Comparison of ENCODE assay signal across 1 cellular context in genomic region chr16:52742608-52743007, GRCh38.
TF ChIP-seq lines count a peak whose summit lies in the region.

No MANE protein-coding gene starts in this region.

TF ChIP-seq in HepG2, 621 proteins besides CTCF, POLR2A, EP300 and RAD21 (continued from another document and continues in another):
- TF ChIP-seq, protein P1, sequence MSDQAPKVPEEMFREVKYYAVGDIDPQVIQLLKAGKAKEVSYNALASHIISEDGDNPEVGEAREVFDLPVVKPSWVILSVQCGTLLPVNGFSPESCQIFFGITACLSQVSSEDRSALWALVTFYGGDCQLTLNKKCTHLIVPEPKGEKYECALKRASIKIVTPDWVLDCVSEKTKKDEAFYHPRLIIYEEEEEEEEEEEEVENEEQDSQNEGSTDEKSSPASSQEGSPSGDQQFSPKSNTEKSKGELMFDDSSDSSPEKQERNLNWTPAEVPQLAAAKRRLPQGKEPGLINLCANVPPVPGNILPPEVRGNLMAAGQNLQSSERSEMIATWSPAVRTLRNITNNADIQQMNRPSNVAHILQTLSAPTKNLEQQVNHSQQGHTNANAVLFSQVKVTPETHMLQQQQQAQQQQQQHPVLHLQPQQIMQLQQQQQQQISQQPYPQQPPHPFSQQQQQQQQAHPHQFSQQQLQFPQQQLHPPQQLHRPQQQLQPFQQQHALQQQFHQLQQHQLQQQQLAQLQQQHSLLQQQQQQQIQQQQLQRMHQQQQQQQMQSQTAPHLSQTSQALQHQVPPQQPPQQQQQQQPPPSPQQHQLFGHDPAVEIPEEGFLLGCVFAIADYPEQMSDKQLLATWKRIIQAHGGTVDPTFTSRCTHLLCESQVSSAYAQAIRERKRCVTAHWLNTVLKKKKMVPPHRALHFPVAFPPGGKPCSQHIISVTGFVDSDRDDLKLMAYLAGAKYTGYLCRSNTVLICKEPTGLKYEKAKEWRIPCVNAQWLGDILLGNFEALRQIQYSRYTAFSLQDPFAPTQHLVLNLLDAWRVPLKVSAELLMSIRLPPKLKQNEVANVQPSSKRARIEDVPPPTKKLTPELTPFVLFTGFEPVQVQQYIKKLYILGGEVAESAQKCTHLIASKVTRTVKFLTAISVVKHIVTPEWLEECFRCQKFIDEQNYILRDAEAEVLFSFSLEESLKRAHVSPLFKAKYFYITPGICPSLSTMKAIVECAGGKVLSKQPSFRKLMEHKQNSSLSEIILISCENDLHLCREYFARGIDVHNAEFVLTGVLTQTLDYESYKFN (CRISPR knock-in tag; conservative IDR thresholded peaks at IDR 0.05) = no peak
- TF ChIP-seq, protein P2, sequence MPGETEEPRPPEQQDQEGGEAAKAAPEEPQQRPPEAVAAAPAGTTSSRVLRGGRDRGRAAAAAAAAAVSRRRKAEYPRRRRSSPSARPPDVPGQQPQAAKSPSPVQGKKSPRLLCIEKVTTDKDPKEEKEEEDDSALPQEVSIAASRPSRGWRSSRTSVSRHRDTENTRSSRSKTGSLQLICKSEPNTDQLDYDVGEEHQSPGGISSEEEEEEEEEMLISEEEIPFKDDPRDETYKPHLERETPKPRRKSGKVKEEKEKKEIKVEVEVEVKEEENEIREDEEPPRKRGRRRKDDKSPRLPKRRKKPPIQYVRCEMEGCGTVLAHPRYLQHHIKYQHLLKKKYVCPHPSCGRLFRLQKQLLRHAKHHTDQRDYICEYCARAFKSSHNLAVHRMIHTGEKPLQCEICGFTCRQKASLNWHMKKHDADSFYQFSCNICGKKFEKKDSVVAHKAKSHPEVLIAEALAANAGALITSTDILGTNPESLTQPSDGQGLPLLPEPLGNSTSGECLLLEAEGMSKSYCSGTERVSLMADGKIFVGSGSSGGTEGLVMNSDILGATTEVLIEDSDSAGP (CRISPR knock-in tag; IDR thresholded peaks at IDR 0.05; ENCODE audit: borderline replicate concordance) = no peak
- TF ChIP-seq, protein P3, sequence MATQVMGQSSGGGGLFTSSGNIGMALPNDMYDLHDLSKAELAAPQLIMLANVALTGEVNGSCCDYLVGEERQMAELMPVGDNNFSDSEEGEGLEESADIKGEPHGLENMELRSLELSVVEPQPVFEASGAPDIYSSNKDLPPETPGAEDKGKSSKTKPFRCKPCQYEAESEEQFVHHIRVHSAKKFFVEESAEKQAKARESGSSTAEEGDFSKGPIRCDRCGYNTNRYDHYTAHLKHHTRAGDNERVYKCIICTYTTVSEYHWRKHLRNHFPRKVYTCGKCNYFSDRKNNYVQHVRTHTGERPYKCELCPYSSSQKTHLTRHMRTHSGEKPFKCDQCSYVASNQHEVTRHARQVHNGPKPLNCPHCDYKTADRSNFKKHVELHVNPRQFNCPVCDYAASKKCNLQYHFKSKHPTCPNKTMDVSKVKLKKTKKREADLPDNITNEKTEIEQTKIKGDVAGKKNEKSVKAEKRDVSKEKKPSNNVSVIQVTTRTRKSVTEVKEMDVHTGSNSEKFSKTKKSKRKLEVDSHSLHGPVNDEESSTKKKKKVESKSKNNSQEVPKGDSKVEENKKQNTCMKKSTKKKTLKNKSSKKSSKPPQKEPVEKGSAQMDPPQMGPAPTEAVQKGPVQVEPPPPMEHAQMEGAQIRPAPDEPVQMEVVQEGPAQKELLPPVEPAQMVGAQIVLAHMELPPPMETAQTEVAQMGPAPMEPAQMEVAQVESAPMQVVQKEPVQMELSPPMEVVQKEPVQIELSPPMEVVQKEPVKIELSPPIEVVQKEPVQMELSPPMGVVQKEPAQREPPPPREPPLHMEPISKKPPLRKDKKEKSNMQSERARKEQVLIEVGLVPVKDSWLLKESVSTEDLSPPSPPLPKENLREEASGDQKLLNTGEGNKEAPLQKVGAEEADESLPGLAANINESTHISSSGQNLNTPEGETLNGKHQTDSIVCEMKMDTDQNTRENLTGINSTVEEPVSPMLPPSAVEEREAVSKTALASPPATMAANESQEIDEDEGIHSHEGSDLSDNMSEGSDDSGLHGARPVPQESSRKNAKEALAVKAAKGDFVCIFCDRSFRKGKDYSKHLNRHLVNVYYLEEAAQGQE (IDR thresholded peaks at IDR 0.05; ENCODE audit: borderline replicate concordance in 1 of 2, low read depth in 1 of 2, low read length in 2 of 2) = no peak
- TF ChIP-seq ZNF703 (CRISPR knock-in tag; IDR thresholded peaks at IDR 0.05; ENCODE audit: borderline replicate concordance) (no peak), SRSF9 (IDR thresholded peaks at IDR 0.05; ENCODE audit: borderline replicate concordance, insufficient read depth, low read depth, low read length, poor library complexity, severe bottlenecking) (no peak), JUND (CRISPR knock-in tag; IDR thresholded peaks at IDR 0.05) (no peak), ZNF782 (CRISPR knock-in tag; IDR thresholded peaks at IDR 0.05; ENCODE audit: borderline replicate concordance) (no peak), GPN1 (CRISPR knock-in tag; IDR thresholded peaks at IDR 0.05; ENCODE audit: borderline replicate concordance) (no peak), GATAD2A (CRISPR knock-in tag; IDR thresholded peaks at IDR 0.05) (peak; percentile 63; the same call in 1 of the 2 replicates), ZNF652 (CRISPR knock-in tag; IDR thresholded peaks at IDR 0.05; ENCODE audit: borderline replicate concordance, low read depth) (no peak), ZHX1 (CRISPR knock-in tag; IDR thresholded peaks at IDR 0.05; ENCODE audit: low read depth) (no peak), ZNF552 (CRISPR knock-in tag; IDR thresholded peaks at IDR 0.05; ENCODE audit: borderline replicate concordance) (no peak), ZNF530 (CRISPR knock-in tag; IDR thresholded peaks at IDR 0.05; ENCODE audit: low read depth) (no peak), GABPB1 (CRISPR knock-in tag; IDR thresholded peaks at IDR 0.05) (no peak), ZNF510 (CRISPR knock-in tag; IDR thresholded peaks at IDR 0.05; ENCODE audit: low read depth) (no peak), PRPF4 (IDR thresholded peaks at IDR 0.05; ENCODE audit: low read depth, low read length, poor library complexity, severe bottlenecking) (no peak), ZBTB21 (CRISPR knock-in tag; IDR thresholded peaks at IDR 0.05) (no peak), HMG20A (CRISPR knock-in tag; IDR thresholded peaks at IDR 0.05; ENCODE audit: borderline replicate concordance) (0 out of 2 replicates have a peak, but pooled peaks have one; percentile 46), E2F5 (CRISPR knock-in tag; conservative IDR thresholded peaks at IDR 0.05) (no peak), GABPA (IDR thresholded peaks at IDR 0.05; ENCODE audit: low read depth, low read length) (no peak), GABPA (CRISPR knock-in tag; IDR thresholded peaks at IDR 0.05; ENCODE audit: low read depth) (peak; percentile 61), ETV5 (CRISPR knock-in tag; IDR thresholded peaks at IDR 0.05; ENCODE audit: borderline replicate concordance) (peak; percentile 62; the same call in 1 of the 2 replicates), ZNF3 (CRISPR knock-in tag; IDR thresholded peaks at IDR 0.05) (no peak), FOXA1 (IDR thresholded peaks at IDR 0.05) (no peak), FOXA1 (CRISPR knock-in tag; IDR thresholded peaks at IDR 0.05) (0 out of 2 replicates have a peak, but pooled peaks have one; percentile 22), SP4 (CRISPR knock-in tag; IDR thresholded peaks at IDR 0.05) (no peak), IRX3 (CRISPR knock-in tag; IDR thresholded peaks at IDR 0.05; ENCODE audit: borderline replicate concordance, low read depth) (no peak), FOXA3 (CRISPR knock-in tag; IDR thresholded peaks at IDR 0.05) (peak; percentile 75)
- TF ChIP-seq, protein P4, sequence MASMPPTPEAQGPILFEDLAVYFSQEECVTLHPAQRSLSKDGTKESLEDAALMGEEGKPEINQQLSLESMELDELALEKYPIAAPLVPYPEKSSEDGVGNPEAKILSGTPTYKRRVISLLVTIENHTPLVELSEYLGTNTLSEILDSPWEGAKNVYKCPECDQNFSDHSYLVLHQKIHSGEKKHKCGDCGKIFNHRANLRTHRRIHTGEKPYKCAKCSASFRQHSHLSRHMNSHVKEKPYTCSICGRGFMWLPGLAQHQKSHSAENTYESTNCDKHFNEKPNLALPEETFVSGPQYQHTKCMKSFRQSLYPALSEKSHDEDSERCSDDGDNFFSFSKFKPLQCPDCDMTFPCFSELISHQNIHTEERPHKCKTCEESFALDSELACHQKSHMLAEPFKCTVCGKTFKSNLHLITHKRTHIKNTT (CRISPR knock-in tag; IDR thresholded peaks at IDR 0.05) = no peak
- TF ChIP-seq, protein P5, sequence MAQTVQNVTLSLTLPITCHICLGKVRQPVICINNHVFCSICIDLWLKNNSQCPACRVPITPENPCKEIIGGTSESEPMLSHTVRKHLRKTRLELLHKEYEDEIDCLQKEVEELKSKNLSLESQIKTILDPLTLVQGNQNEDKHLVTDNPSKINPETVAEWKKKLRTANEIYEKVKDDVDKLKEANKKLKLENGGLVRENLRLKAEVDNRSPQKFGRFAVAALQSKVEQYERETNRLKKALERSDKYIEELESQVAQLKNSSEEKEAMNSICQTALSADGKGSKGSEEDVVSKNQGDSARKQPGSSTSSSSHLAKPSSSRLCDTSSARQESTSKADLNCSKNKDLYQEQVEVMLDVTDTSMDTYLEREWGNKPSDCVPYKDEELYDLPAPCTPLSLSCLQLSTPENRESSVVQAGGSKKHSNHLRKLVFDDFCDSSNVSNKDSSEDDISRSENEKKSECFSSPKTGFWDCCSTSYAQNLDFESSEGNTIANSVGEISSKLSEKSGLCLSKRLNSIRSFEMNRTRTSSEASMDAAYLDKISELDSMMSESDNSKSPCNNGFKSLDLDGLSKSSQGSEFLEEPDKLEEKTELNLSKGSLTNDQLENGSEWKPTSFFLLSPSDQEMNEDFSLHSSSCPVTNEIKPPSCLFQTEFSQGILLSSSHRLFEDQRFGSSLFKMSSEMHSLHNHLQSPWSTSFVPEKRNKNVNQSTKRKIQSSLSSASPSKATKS (CRISPR knock-in tag; IDR thresholded peaks at IDR 0.05) = no peak
- TF ChIP-seq, protein P6, sequence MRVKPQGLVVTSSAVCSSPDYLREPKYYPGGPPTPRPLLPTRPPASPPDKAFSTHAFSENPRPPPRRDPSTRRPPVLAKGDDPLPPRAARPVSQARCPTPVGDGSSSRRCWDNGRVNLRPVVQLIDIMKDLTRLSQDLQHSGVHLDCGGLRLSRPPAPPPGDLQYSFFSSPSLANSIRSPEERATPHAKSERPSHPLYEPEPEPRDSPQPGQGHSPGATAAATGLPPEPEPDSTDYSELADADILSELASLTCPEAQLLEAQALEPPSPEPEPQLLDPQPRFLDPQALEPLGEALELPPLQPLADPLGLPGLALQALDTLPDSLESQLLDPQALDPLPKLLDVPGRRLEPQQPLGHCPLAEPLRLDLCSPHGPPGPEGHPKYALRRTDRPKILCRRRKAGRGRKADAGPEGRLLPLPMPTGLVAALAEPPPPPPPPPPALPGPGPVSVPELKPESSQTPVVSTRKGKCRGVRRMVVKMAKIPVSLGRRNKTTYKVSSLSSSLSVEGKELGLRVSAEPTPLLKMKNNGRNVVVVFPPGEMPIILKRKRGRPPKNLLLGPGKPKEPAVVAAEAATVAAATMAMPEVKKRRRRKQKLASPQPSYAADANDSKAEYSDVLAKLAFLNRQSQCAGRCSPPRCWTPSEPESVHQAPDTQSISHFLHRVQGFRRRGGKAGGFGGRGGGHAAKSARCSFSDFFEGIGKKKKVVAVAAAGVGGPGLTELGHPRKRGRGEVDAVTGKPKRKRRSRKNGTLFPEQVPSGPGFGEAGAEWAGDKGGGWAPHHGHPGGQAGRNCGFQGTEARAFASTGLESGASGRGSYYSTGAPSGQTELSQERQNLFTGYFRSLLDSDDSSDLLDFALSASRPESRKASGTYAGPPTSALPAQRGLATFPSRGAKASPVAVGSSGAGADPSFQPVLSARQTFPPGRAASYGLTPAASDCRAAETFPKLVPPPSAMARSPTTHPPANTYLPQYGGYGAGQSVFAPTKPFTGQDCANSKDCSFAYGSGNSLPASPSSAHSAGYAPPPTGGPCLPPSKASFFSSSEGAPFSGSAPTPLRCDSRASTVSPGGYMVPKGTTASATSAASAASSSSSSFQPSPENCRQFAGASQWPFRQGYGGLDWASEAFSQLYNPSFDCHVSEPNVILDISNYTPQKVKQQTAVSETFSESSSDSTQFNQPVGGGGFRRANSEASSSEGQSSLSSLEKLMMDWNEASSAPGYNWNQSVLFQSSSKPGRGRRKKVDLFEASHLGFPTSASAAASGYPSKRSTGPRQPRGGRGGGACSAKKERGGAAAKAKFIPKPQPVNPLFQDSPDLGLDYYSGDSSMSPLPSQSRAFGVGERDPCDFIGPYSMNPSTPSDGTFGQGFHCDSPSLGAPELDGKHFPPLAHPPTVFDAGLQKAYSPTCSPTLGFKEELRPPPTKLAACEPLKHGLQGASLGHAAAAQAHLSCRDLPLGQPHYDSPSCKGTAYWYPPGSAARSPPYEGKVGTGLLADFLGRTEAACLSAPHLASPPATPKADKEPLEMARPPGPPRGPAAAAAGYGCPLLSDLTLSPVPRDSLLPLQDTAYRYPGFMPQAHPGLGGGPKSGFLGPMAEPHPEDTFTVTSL (CRISPR knock-in tag; IDR thresholded peaks at IDR 0.05; ENCODE audit: borderline replicate concordance) = peak; percentile 61; the same call in 1 of the 2 replicates
